In genomic region chr17:74864866-74865395, GRCh38 we compare ENCODE assay signal across 8 cellular contexts. TPM values are rescaled to one million over a fixed set of nuclear protein-coding genes. Genes with fewer than 3 reads are reported as not detected.
A peak's percentile ranks its signal among the peaks of the same experiment; 100 is the strongest.
DNase-seq lines count a peak whose midpoint lies in the region; ATAC-seq and TF ChIP-seq lines count a peak whose summit lies in the region.

No MANE protein-coding gene starts in this region.

- DNase-seq in C1 segment of cervical spinal cord (lab: John Stamatoyannopoulos, UW) (peak in 12 of 14 donors; percentile 15 to 81 (median 62)), GOT3 (lab: John Stamatoyannopoulos, UW) (peak; percentile 20), Panc1 (ENCODE audit: low read depth, low spot score) (peak; percentile 47), fibroblast of gingiva (ENCODE audit: low read depth) (peak; percentile 39), stomach (peak; percentile 75)
- DNase-seq in activated T-cell treated with anti-CD3 and anti-CD28 coated beads, Interleukin-2, amount 50 U/mL, for 1 hour, result peak; percentile 82

- H2AFZ ChIP-seq in neural cell (ENCODE audit: low read depth, low read length), result no peak overlapping the region

- TF ChIP-seq POLR2A in stomach (IDR thresholded peaks at IDR 0.05), result no peak

- H3K36me3 ChIP-seq in Panc1 (ENCODE audit: control insufficient read depth, insufficient read depth, low read length) (0 out of 2 replicates have a peak, but pooled peaks cover 4% of the 10 kb centered on the region), neural cell (ENCODE audit: insufficient read depth, low read length) (no peaks in the 10 kb centered on the region), stomach (peaks cover 0 to 7% (median 0%) of the 10 kb centered on the region in 4 donors)

- CTCF ChIA-PET in Panc1 (lab: Charles Lee), result interaction anchor here (0.6 to 2.4 kb wide), 7 partner anchors 8 to 208 kb away, joined by 3 to 15 read pairs (median 5); no protein-coding TSS in a partner anchor

- H3K4me3 ChIP-seq in Panc1 (ENCODE audit: low read depth in 2 of 2, low read length in 2 of 2), result no peak overlapping the region
- H3K4me3 ChIP-seq in neural cell (ENCODE audit: low read length), result no peak overlapping the region
- H3K4me3 ChIP-seq in stomach, result no peak overlapping the region

- no peaks in the 10 kb centered on the region for H3F3A ChIP-seq in neural cell (ENCODE audit: insufficient read depth, low read length, poor library complexity, severe bottlenecking)

- no peaks in the 10 kb centered on the region for H3K9me2 ChIP-seq in neural cell (ENCODE audit: insufficient read depth, low read length)

- H3K9me3 ChIP-seq in Panc1 (ENCODE audit: control insufficient read depth, insufficient read depth, low read depth, low read length), result no peaks in the 10 kb centered on the region
- H3K9me3 ChIP-seq in neural cell (ENCODE audit: low read length), result no peaks in the 10 kb centered on the region
- H3K9me3 ChIP-seq in stomach, result no peaks in the 10 kb centered on the region

- ATAC-seq in Panc1, result peak; percentile 64
- ATAC-seq in HG02973 (IDR thresholded peaks at IDR 0.05; ENCODE audit: unreplicated experiment), result no peak

- peaks cover 10% of the 10 kb centered on the region; the same call in 1 of the 2 replicates for H3K27me3 ChIP-seq in Panc1 (ENCODE audit: control insufficient read depth, insufficient read depth, low read length)
- peaks cover 27% of the 10 kb centered on the region for H3K27me3 ChIP-seq in neural cell (ENCODE audit: insufficient read depth, low read depth, low read length)
- peaks cover 16 to 38% (median 26%) of the 10 kb centered on the region in 3 donors for H3K27me3 ChIP-seq in stomach

- H3K4me1 ChIP-seq in Panc1 (ENCODE audit: control insufficient read depth, insufficient read depth, low read length) (peaks cover 18% of the 10 kb centered on the region), stomach (peaks cover 22 to 31% (median 24%) of the 10 kb centered on the region in 4 donors)

- no peak overlapping the region for H3K9ac ChIP-seq in neural cell (ENCODE audit: low read length)

- H3K4me2 ChIP-seq in neural cell (ENCODE audit: low read length), result no peak overlapping the region

- H4K20me1 ChIP-seq in neural cell (ENCODE audit: insufficient read depth), result no peaks in the 10 kb centered on the region

- WGBS in stomach, 5 donors, result 22 to 26% (median 24%) methylated on average over 10 to 11 of the region's 11 CpGs

- POLR2A ChIA-PET in Panc1 (lab: Charles Lee), result interaction anchor here (0.6 kb wide), 2 partner anchors 343 to 1360 kb away, joined by 3 to 5 read pairs; no protein-coding TSS in a partner anchor

- TF ChIP-seq EP300 in neural cell (conservative IDR thresholded peaks at IDR 0.05; ENCODE audit: poor library complexity, severe bottlenecking) (no peak), stomach (IDR thresholded peaks at IDR 0.05) (no peak)

- TF ChIP-seq CTCF in Panc1 (IDR thresholded peaks at IDR 0.05), result peak; percentile 98
- peak; percentile 93 for TF ChIP-seq CTCF in neural cell (IDR thresholded peaks at IDR 0.05; ENCODE audit: poor library complexity, severe bottlenecking)
- peak in 6 of 7 experiments; percentile 63 to 97 (median 96) for TF ChIP-seq CTCF in stomach (IDR thresholded peaks at IDR 0.05)

- H3K27ac ChIP-seq in Panc1 (ENCODE audit: low read length) (no peak overlapping the region), neural cell (ENCODE audit: low read length) (no peak overlapping the region), stomach (no peak overlapping the region)

- no peaks in the 10 kb centered on the region for H3K79me2 ChIP-seq in neural cell (replicated peaks; ENCODE audit: insufficient read depth, low read length)

- no TSS peak for BruUV-seq in Panc1 (replicated peaks; lab: Mats Ljungman, UMichigan)

- in situ Hi-C loops in Panc1 (cut with HindIII; ENCODE audit: low pct_unique_long_range_greater_than_20kb, low sequenced_read_pairs), result no loop called here

- peak; percentile 86 for TF ChIP-seq RAD21 in neural cell (conservative IDR thresholded peaks at IDR 0.05)

- intact Hi-C loops in Panc1 (cut with micrococcal nuclease; ENCODE audit: unreplicated experiment) (loop anchor here (5.0 kb wide), 1 partner anchor 123 kb away; no protein-coding TSS in a partner anchor), stomach (cut with DNase I; ENCODE audit: low total_unique reads) (loop anchor here (5.0 kb wide), 2 partner anchors 73 to 123 kb away; no protein-coding TSS in a partner anchor)

TF ChIP-seq in neural cell, 6 proteins besides CTCF, POLR2A, EP300 and RAD21:
- TF ChIP-seq REST (IDR thresholded peaks at IDR 0.05; ENCODE audit: borderline replicate concordance) (no peak), SMC3 (conservative IDR thresholded peaks at IDR 0.05; ENCODE audit: poor library complexity) (peak; percentile 89)

RNA-seq across cellular contexts. Expression of gene GRIN2C, which starts 5.2 kb away (rescaled TPM):
- 0.10 TPM for total RNA-seq in Panc1 (2021; ENCODE audit: unreplicated experiment)
- 0.11 TPM for polyA plus RNA-seq in Panc1 (2012; ENCODE audit: insufficient read length)
- polyA plus RNA-seq in neural cell, result 0.04 TPM in 1 of 2 replicates, not detected in the other
- polyA minus RNA-seq in neural cell, result 0.24 TPM in 1 of 2 replicates, not detected in the other
- under 1 TPM in 1 of 5 donors, not detected in 4; 0.55 TPM for total RNA-seq in stomach
- polyA plus RNA-seq in stomach, result under 1 TPM in 1 of 3 donors, not detected in 2; 0.33 TPM

RNA-seq across cellular contexts. Expression of gene FDXR, which starts 7.9 kb away (rescaled TPM):
- total RNA-seq in Panc1 (2021; ENCODE audit: unreplicated experiment) (21.8 TPM), stomach (10 to 100 TPM in 3 of 5 donors, 1 to 10 TPM in 1, under 1 TPM in 1; 0.58 to 94.1 (median 15.4) TPM)
- 18.4 TPM for polyA plus RNA-seq in Panc1 (2012; ENCODE audit: insufficient read length)
- polyA plus RNA-seq in neural cell (14.4 and 16.1 TPM in 2 replicates), stomach (10 to 100 TPM in 2 of 3 donors, 1 to 10 TPM in 1; 8.6 to 21.1 (median 12.5) TPM)
- 6.3 and 7.2 TPM in 2 replicates for polyA minus RNA-seq in neural cell

RNA-seq across cellular contexts. Expression of gene FADS6, which starts 28.5 kb away (rescaled TPM):
- not detected for total RNA-seq in Panc1 (2021; ENCODE audit: unreplicated experiment)
- 0.59 TPM for polyA plus RNA-seq in Panc1 (2012; ENCODE audit: insufficient read length)
- polyA plus RNA-seq in neural cell, result not detected in 2 replicates
- not detected in 2 replicates for polyA minus RNA-seq in neural cell
- 1 to 10 TPM in 1 of 5 donors, not detected in 4; 1.8 TPM for total RNA-seq in stomach
- under 1 TPM in 1 of 3 donors, not detected in 2; 0.50 TPM for polyA plus RNA-seq in stomach

RNA-seq across cellular contexts. Expression of gene USH1G, which starts 58.1 kb away (rescaled TPM):
- total RNA-seq in Panc1 (2021; ENCODE audit: unreplicated experiment) (not detected), stomach (under 1 TPM in 1 of 5 donors, not detected in 4; 0.18 TPM)
- polyA plus RNA-seq in Panc1 (2012; ENCODE audit: insufficient read length), result not detected
- polyA plus RNA-seq in neural cell (not detected in 2 replicates), stomach (1 to 10 TPM in 1 of 3 donors, not detected in 2; 1.0 TPM)
- 0.35 TPM in 1 of 2 replicates, not detected in the other for polyA minus RNA-seq in neural cell

RNA-seq across cellular contexts. Expression of gene OTOP2, which starts 59.1 kb away (rescaled TPM):
- total RNA-seq in Panc1 (2021; ENCODE audit: unreplicated experiment) (not detected), stomach (1 to 10 TPM in 1 of 5 donors, not detected in 4; 3.2 TPM)
- polyA plus RNA-seq in Panc1 (2012; ENCODE audit: insufficient read length), result not detected
- polyA plus RNA-seq in neural cell (not detected in 2 replicates), stomach (under 1 TPM in 1 of 3 donors, not detected in 2; 0.15 TPM)
- polyA minus RNA-seq in neural cell, result not detected in 2 replicates

Comparison
In these comparisons a context has a peak if more than half of its experiments do, and no peak if none do; other contexts are left out.
1. DNase-seq: peak in every context shown above with its lines; median percentile 82 in activated T-cell treated with anti-CD3 and anti-CD28 coated beads, Interleukin-2, amount 50 U/mL, for 1 hour; 75 in stomach; 62 in C1 segment of cervical spinal cord; 47 in Panc1; 39 in fibroblast of gingiva; 20 in GOT3.